In genomic region chr17:18144261-18144660, GRCh38 we compare ENCODE assay signal across 27 cellular contexts.
"Had no signal": no experiment of that assay in that cellular context is flagged by ENCODE, and none has a peak within 500 bp of the region (broad histone marks: within the 10 kb centered on the region; RNA-seq: fewer than 3 reads in every experiment).

No MANE protein-coding gene starts in this region.

- H3K4me1 ChIP-seq: pancreas, psoas muscle, transverse colon, upper lobe of right lung, uterus had no signal

- H3K27ac Mint-ChIP-seq: natural killer cell; nephron; stimulated activated memory B cell treated with anti-CD40 and anti-IgM and Interleukin-4, amounts not matched to agents 10 μg/mL and 1 μg/mL and 100 μg/mL, for 72 hours; type B pancreatic cell had no signal

- H3K4me3 Mint-ChIP-seq: naive thymus-derived CD4-positive, alpha-beta T cell; natural killer cell; nephron; stimulated activated memory B cell treated with anti-CD40 and anti-IgM and Interleukin-4, amounts not matched to agents 10 μg/mL and 1 μg/mL and 100 μg/mL, for 72 hours; stimulated activated naive CD8-positive, alpha-beta T cell treated with anti-CD3 and anti-CD28 coated beads, Interleukin-15, amount 100 ng/mL, for 72 hours; type B pancreatic cell had no signal

- H3K27ac ChIP-seq: neutrophil, pancreas, psoas muscle, right lobe of liver, sigmoid colon, suprapubic skin, testis, tibial artery, transverse colon, upper lobe of right lung, uterus had no signal

- DNase-seq: naive thymus-derived CD4-positive, alpha-beta T cell; natural killer cell; nucleus accumbens; pancreas; psoas muscle; right lobe of liver; sigmoid colon; small intestine; stimulated activated CD4-positive, alpha-beta T cell treated with anti-CD3 and anti-CD28 coated beads, Interleukin-15, amount 100 ng/mL, for 24 hours; stimulated activated CD4-positive, alpha-beta T cell treated with anti-CD3 and anti-CD28 coated beads, Interleukin-2, amount 100 ng/mL, for 24 hours; stimulated activated CD4-positive, alpha-beta T cell treated with anti-CD3 and anti-CD28 coated beads, Interleukin-2, amount 100 ng/mL, for 48 hours; stimulated activated CD4-positive, alpha-beta T cell treated with anti-CD3 and anti-CD28 coated beads, Interleukin-4, amount 100 ng/mL, for 24 hours; stimulated activated naive CD4-positive, alpha-beta T cell; stimulated activated naive CD8-positive, alpha-beta T cell treated with anti-CD3 and anti-CD28 coated beads, Interleukin-15, amount 100 ng/mL, for 72 hours; stimulated activated naive CD8-positive, alpha-beta T cell treated with anti-CD3 and anti-CD28 coated beads, Interleukin-15, Interleukin-2, amounts not matched to agents 100 U/mL and 50 U/mL, for 24 hours; substantia nigra; testis; tibial artery; transverse colon; upper lobe of right lung; uterus had no signal

- H3K4me1 Mint-ChIP-seq: stimulated activated naive CD8-positive, alpha-beta T cell treated with anti-CD3 and anti-CD28 coated beads, Interleukin-15, amount 100 ng/mL, for 72 hours had no signal

- ATAC-seq: naive thymus-derived CD4-positive, alpha-beta T cell; natural killer cell; pancreas; psoas muscle; right cardiac atrium; stimulated activated memory B cell treated with anti-CD40 and anti-IgM and Interleukin-4, amounts not matched to agents 10 μg/mL and 1 μg/mL and 100 μg/mL, for 72 hours; stimulated activated naive CD8-positive, alpha-beta T cell treated with anti-CD3 and anti-CD28 coated beads, Interleukin-15, amount 100 ng/mL, for 72 hours; stimulated activated naive CD8-positive, alpha-beta T cell treated with anti-CD3 and anti-CD28 coated beads, Interleukin-15, Interleukin-2, amounts not matched to agents 100 U/mL and 50 U/mL, for 24 hours had no signal

- H3K27me3 ChIP-seq: neutrophil, pancreas, right lobe of liver, suprapubic skin, testis, upper lobe of right lung, uterus had no signal

- H3K9me3 ChIP-seq: neutrophil, pancreas, psoas muscle, right lobe of liver, sigmoid colon, suprapubic skin, testis, tibial artery, transverse colon, upper lobe of right lung, uterus had no signal

- H3K36me3 Mint-ChIP-seq: naive thymus-derived CD4-positive, alpha-beta T cell; natural killer cell; stimulated activated memory B cell treated with anti-CD40 and anti-IgM and Interleukin-4, amounts not matched to agents 10 μg/mL and 1 μg/mL and 100 μg/mL, for 72 hours; type B pancreatic cell had no signal

- H3K4me3 ChIP-seq: pancreas, psoas muscle, right lobe of liver, sigmoid colon, suprapubic skin, testis, tibial artery, transverse colon, upper lobe of right lung, uterus had no signal

- H3K9me3 Mint-ChIP-seq: naive thymus-derived CD4-positive, alpha-beta T cell; natural killer cell; nephron; stimulated activated memory B cell treated with anti-CD40 and anti-IgM and Interleukin-4, amounts not matched to agents 10 μg/mL and 1 μg/mL and 100 μg/mL, for 72 hours; stimulated activated naive CD8-positive, alpha-beta T cell treated with anti-CD3 and anti-CD28 coated beads, Interleukin-15, amount 100 ng/mL, for 72 hours; type B pancreatic cell had no signal

- H3K27me3 Mint-ChIP-seq: naive thymus-derived CD4-positive, alpha-beta T cell; stimulated activated memory B cell treated with anti-CD40 and anti-IgM and Interleukin-4, amounts not matched to agents 10 μg/mL and 1 μg/mL and 100 μg/mL, for 72 hours; stimulated activated naive CD8-positive, alpha-beta T cell treated with anti-CD3 and anti-CD28 coated beads, Interleukin-15, amount 100 ng/mL, for 72 hours; type B pancreatic cell had no signal

- H3K36me3 ChIP-seq: neutrophil, pancreas, right lobe of liver, sigmoid colon, suprapubic skin, tibial artery, transverse colon, upper lobe of right lung, uterus had no signal
